8 cellular contexts compared by ENCODE assay signal in genomic region chr6:43629104-43629504, GRCh38. TPM values are rescaled to one million over a fixed set of nuclear protein-coding genes. Genes with fewer than 3 reads are reported as not detected.
DNase-seq lines count a peak whose midpoint lies in the region; ATAC-seq, FAIRE-seq and TF ChIP-seq lines count a peak whose summit lies in the region.

A gene with protein sequence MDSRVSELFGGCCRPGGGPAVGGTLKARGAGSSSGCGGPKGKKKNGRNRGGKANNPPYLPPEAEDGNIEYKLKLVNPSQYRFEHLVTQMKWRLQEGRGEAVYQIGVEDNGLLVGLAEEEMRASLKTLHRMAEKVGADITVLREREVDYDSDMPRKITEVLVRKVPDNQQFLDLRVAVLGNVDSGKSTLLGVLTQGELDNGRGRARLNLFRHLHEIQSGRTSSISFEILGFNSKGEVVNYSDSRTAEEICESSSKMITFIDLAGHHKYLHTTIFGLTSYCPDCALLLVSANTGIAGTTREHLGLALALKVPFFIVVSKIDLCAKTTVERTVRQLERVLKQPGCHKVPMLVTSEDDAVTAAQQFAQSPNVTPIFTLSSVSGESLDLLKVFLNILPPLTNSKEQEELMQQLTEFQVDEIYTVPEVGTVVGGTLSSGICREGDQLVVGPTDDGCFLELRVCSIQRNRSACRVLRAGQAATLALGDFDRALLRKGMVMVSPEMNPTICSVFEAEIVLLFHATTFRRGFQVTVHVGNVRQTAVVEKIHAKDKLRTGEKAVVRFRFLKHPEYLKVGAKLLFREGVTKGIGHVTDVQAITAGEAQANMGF (minus strand): TSS chr6:43629264. CDS start chr6:43629162, 102 bp downstream.

- peaks cover 11 to 13% of the 10 kb centered on the region in 2 donors for H3K36me3 ChIP-seq in kidney (ENCODE audit: control insufficient read depth in 1 of 2, insufficient read depth in 2 of 2, low read length in 2 of 2)

- H3K27ac ChIP-seq in kidney (ENCODE audit: low read depth in 2 of 2, low read length in 2 of 2) = peak within 1 kb of the TSS; percentile 88 to 96

- H3K9me3 ChIP-seq in kidney (ENCODE audit: control insufficient read depth in 1 of 2, low read length in 2 of 2) = no peaks in the 10 kb centered on the region

- TF ChIP-seq CTCF in AG09309 (IDR thresholded peaks at IDR 0.05; ENCODE audit: control insufficient read depth, insufficient read depth, low read depth, low read length, missing control alignments) (no peak), kidney (IDR thresholded peaks at IDR 0.05; ENCODE audit: borderline replicate concordance, extremely low read depth, insufficient read depth) (no peak)

- peak; percentile 83 for ATAC-seq in GM19025 (IDR thresholded peaks at IDR 0.05; ENCODE audit: low read depth, unreplicated experiment)
- peak; percentile 86 for ATAC-seq in HG03354 (IDR thresholded peaks at IDR 0.05; ENCODE audit: poor library complexity, severe bottlenecking, unreplicated experiment)

- intact Hi-C loops in kidney (cut with DNase I) = no loop called here

- H3K9ac ChIP-seq in kidney (ENCODE audit: low read length in 2 of 2) = peak within 1 kb of the TSS; percentile 87 to 99

- DNase-seq in AG09309 (ENCODE audit: low read depth) (peak; percentile 96), NCI-H446 treated with DMSO at 0.1 percent for 48 hours (lab: John Stamatoyannopoulos, UW) (peak; percentile 99), cerebellar nuclear complex (lab: John Stamatoyannopoulos, UW) (peak; percentile 98 to 99), kidney (peak; percentile 100)
- DNase-seq in activated CD4-positive, CD25-positive, alpha-beta regulatory T cell treated with anti-CD3 and anti-CD28 coated beads, Interleukin-2, amount 50 U/mL, for 72 hours = peak; percentile 94
- DNase-seq in stimulated activated CD4-positive, alpha-beta T cell treated with anti-CD3 and anti-CD28 coated beads, Interleukin-15, amount 100 ng/mL, for 48 hours (ENCODE audit: low read depth in 2 of 2) = peak; percentile 96 to 97

- H3K4me3 ChIP-seq in AG09309 (ENCODE audit: control insufficient read depth, low read depth, low read length) (peak within 1 kb of the TSS; percentile 85), kidney (ENCODE audit: low read length in 2 of 2) (peak within 1 kb of the TSS; percentile 80 to 86)

- peak; percentile 13 for FAIRE-seq in kidney (lab: Jason Lieb, UNC)

- peaks cover 9 to 12% of the 10 kb centered on the region in 2 donors for H3K4me1 ChIP-seq in kidney (ENCODE audit: control insufficient read depth in 1 of 2, insufficient read depth in 1 of 2, low read depth in 1 of 2, low read length in 2 of 2)

RNA-seq across cellular contexts. Expression of the gene that starts here (rescaled TPM):
- total RNA-seq in kidney = 64.6 TPM
- polyA plus RNA-seq in kidney (ENCODE audit: insufficient read depth, low read depth, low replicate concordance) = 19.7 TPM

Comparison
In these comparisons a context has a peak if more than half of its experiments do, and no peak if none do; other contexts are left out.
1. Peak in every context shown above with its lines: DNase-seq, ATAC-seq, H3K4me3 ChIP-seq and H3K27ac ChIP-seq.